ENCODE assay signal across 19 cellular contexts in the genomic region with DNA sequence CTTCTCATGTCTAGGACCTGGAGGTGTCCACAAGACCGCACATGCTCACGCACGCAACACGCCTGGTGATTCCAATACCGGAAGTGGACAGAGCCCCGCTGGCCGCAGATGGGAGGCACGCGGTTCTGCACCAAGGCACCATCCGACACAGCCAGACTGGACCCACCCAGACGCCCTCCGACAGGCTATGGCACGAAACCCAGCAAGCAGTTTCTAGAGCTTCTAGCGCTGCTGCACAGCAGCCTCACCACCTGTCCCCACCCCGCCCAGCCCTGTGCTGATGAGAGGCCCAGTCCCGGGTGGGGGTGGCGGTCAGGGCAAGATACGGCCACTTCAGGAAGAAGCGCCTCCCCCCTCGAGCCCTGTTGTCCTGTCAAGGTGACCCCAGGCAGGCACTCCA. TPM values are rescaled to one million over a fixed set of nuclear protein-coding genes. Genes with fewer than 3 reads are reported as not detected.
DNase-seq lines count a peak whose midpoint lies in the region; ATAC-seq, FAIRE-seq and TF ChIP-seq lines count a peak whose summit lies in the region.
"Had no signal": no experiment of that assay in that cellular context is flagged by ENCODE, and none has a peak within 500 bp of the region (broad histone marks: within the 10 kb centered on the region; RNA-seq: fewer than 3 reads in every experiment).

No MANE protein-coding gene starts in this region.

- peaks cover 0 to 13% of the 10 kb centered on the region in 2 experiments for H4K20me1 ChIP-seq in H1 (replicated peaks in 1 of 2; ENCODE audit: control insufficient read depth in 1 of 2, insufficient read depth in 2 of 2, low read length in 2 of 2)

- WGBS in H1 (ENCODE audit: extremely low coverage in 1 of 2, insufficient coverage in 1 of 2, insufficient read length in 1 of 2, insufficient replicate concordance in 2 of 2, low coverage in 1 of 2, low lambda C conversion rate in 2 of 2, missing lambda C conversion rate in 1 of 2), 2 experiments, result 90% methylated on average over 19 of the region's 20 CpGs; no CpG with 5 or more reads in 1 of the 2 experiments
- WGBS in spleen, 5 donors, result 86 to 92% (median 88%) methylated on average over 17 to 20 of the region's 20 CpGs

- H3K56ac ChIP-seq in H1 (replicated peaks; ENCODE audit: insufficient read length, low read depth, low read length), result no peak overlapping the region

- intact Hi-C loops in spleen (cut with DNase I; ENCODE audit: low total_unique reads), result no loop called here

- H3K27ac Mint-ChIP-seq in activated T-cell treated with anti-CD3 and anti-CD28 coated beads, Interleukin-2, amount 50 U/mL, for 24 hours, result peak overlapping the region; percentile 29
- no peak overlapping the region for H3K27ac Mint-ChIP-seq in activated T-cell treated with anti-CD3 and anti-CD28 coated beads, Interleukin-2, amount 50 U/mL, for 72 hours

- H2BK15ac ChIP-seq in H1 (ENCODE audit: low read length), result no peak overlapping the region

- no peak overlapping the region for H3K14ac ChIP-seq in H1 (ENCODE audit: insufficient read length)

- H3K4me3 Mint-ChIP-seq in activated T-cell treated with anti-CD3 and anti-CD28 coated beads, Interleukin-2, amount 50 U/mL, for 24 hours, result no peak overlapping the region
- H3K4me3 Mint-ChIP-seq in activated T-cell treated with anti-CD3 and anti-CD28 coated beads, Interleukin-2, amount 50 U/mL, for 72 hours, result no peak overlapping the region

- FAIRE-seq in H1 (lab: Jason Lieb, UNC), result no peak
- FAIRE-seq: H54, RCC 7860 had no signal

- H3K27me3 Mint-ChIP-seq in activated T-cell treated with anti-CD3 and anti-CD28 coated beads, Interleukin-2, amount 50 U/mL, for 24 hours, result no peaks in the 10 kb centered on the region
- no peaks in the 10 kb centered on the region for H3K27me3 Mint-ChIP-seq in activated T-cell treated with anti-CD3 and anti-CD28 coated beads, Interleukin-2, amount 50 U/mL, for 72 hours (ENCODE audit: low read depth)

- H2AK5ac ChIP-seq in H1 (ENCODE audit: low read depth, low read length), result no peak overlapping the region

- TF ChIP-seq CTCF in H1 (IDR thresholded peaks at IDR 0.05; ENCODE audit: control extremely low read depth in 1 of 3, insufficient read depth in 1 of 3, low read depth in 1 of 3, low read length in 3 of 3), result no peak
- no peak for TF ChIP-seq CTCF in spleen (IDR thresholded peaks at IDR 0.05 in 8 of 11, conservative IDR thresholded peaks at IDR 0.05 in 3 of 11)

- H2BK20ac ChIP-seq in H1 (ENCODE audit: low read length), result no peak overlapping the region

- peak overlapping the region; percentile 8; the same call in 1 of the 2 replicates for H2BK5ac ChIP-seq in H1 (ENCODE audit: low read depth, low read length)

- no peak overlapping the region; a peak in 1 of 7 replicates for H3K9ac ChIP-seq in H1 (replicated peaks in 1 of 4; ENCODE audit: extremely low read depth in 1 of 4, low read depth in 3 of 4, low read length in 3 of 4)

- no peak for TF ChIP-seq POLR2A in H1 (IDR thresholded peaks at IDR 0.05; ENCODE audit: control extremely low read depth in 1 of 2, low read depth in 2 of 2, low read length in 2 of 2)
- TF ChIP-seq POLR2A in spleen (IDR thresholded peaks at IDR 0.05), result no peak

- peaks cover 96% of the 10 kb centered on the region for H3K36me3 Mint-ChIP-seq in activated T-cell treated with anti-CD3 and anti-CD28 coated beads, Interleukin-2, amount 50 U/mL, for 24 hours (ENCODE audit: low read depth)
- H3K36me3 Mint-ChIP-seq in activated T-cell treated with anti-CD3 and anti-CD28 coated beads, Interleukin-2, amount 50 U/mL, for 72 hours (ENCODE audit: insufficient read depth in 2 of 2), result peaks cover 2 to 6% of the 10 kb centered on the region in 2 donors

- H4K91ac ChIP-seq in H1 (replicated peaks; ENCODE audit: insufficient read length, low read length), result no peak overlapping the region

- no peak overlapping the region for H3K4me3 ChIP-seq in H1 (ENCODE audit: extremely low read depth in 1 of 4, insufficient read depth in 2 of 4, low read depth in 3 of 4, low read length in 4 of 4)
- H3K4me3 ChIP-seq in spleen, result no peak overlapping the region

- no peak overlapping the region for H3K4me2 ChIP-seq in H1 (ENCODE audit: insufficient read depth in 1 of 2, low read depth in 2 of 2, low read length in 2 of 2)

- POLR2A ChIA-PET in H1 (lab: Charles Lee; ENCODE audit: partially characterized antibody), result interaction anchor here (1.1 to 13.8 kb wide), 3 partner anchors 10 to 49 kb away, joined by 3 to 200 read pairs (median 32); partner anchors contain the start of genes JUND and LSM4

- peaks cover 28% of the 10 kb centered on the region for H3K4me1 Mint-ChIP-seq in activated T-cell treated with anti-CD3 and anti-CD28 coated beads, Interleukin-2, amount 50 U/mL, for 24 hours (ENCODE audit: low read depth)
- peaks cover 26% of the 10 kb centered on the region for H3K4me1 Mint-ChIP-seq in activated T-cell treated with anti-CD3 and anti-CD28 coated beads, Interleukin-2, amount 50 U/mL, for 72 hours (ENCODE audit: low read depth)

- H3K36me3 ChIP-seq in H1 (ENCODE audit: control insufficient read depth in 2 of 4, insufficient read depth in 4 of 4, low read length in 3 of 4), result peaks cover 15 to 76% (median 47%) of the 10 kb centered on the region in 4 experiments
- peaks cover 0 to 95% (median 32%) of the 10 kb centered on the region in 6 donors for H3K36me3 ChIP-seq in spleen

- H3K79me2 ChIP-seq in H1 (ENCODE audit: control insufficient read depth in 1 of 2, insufficient read depth in 2 of 2, low read length in 2 of 2), result peaks cover 0 to 7% of the 10 kb centered on the region in 2 experiments; a peak in 1 of 4 replicates

- H3K27ac ChIP-seq in H1 (ENCODE audit: low read depth, low read length), result no peak overlapping the region; the same call in 1 of the 2 replicates
- H3K27ac ChIP-seq in spleen, result peak overlapping the region in 5 of 8 donors; percentile 2 to 95 (median 18)
- H3K27ac ChIP-seq: 22Rv1, C4-2B had no signal

- no peaks in the 10 kb centered on the region for H3K9me3 Mint-ChIP-seq in activated T-cell treated with anti-CD3 and anti-CD28 coated beads, Interleukin-2, amount 50 U/mL, for 24 hours
- no peaks in the 10 kb centered on the region for H3K9me3 Mint-ChIP-seq in activated T-cell treated with anti-CD3 and anti-CD28 coated beads, Interleukin-2, amount 50 U/mL, for 72 hours

- no peak for TF ChIP-seq RAD21 in H1 (IDR thresholded peaks at IDR 0.05 in 1 of 2, conservative IDR thresholded peaks at IDR 0.05 in 1 of 2; ENCODE audit: low read depth in 2 of 2, low read length in 2 of 2)

- no peak overlapping the region for H2AFZ ChIP-seq in H1 (ENCODE audit: low read length)

- no peak overlapping the region for H2BK12ac ChIP-seq in H1 (ENCODE audit: low read depth, low read length)

- H4K5ac ChIP-seq in H1 (ENCODE audit: insufficient read length, low read depth, low read length), result no peak overlapping the region

- H4K8ac ChIP-seq in H1 (ENCODE audit: extremely low read depth, insufficient read depth, low read length), result no peak overlapping the region; the same call in 1 of the 2 replicates

- H3K27me3 ChIP-seq in H1 (replicated peaks in 1 of 4; ENCODE audit: control insufficient read depth in 3 of 4, extremely low read depth in 1 of 4, insufficient read depth in 3 of 4, low read length in 3 of 4) (no peaks in the 10 kb centered on the region), spleen (replicated peaks in 1 of 7) (no peaks in the 10 kb centered on the region)

- H3K9me3 ChIP-seq in H1 (ENCODE audit: insufficient read depth in 2 of 2, low read depth in 1 of 2, low read length in 1 of 2) (no peaks in the 10 kb centered on the region), spleen (no peaks in the 10 kb centered on the region)

- no peak overlapping the region for H3K23ac ChIP-seq in H1 (ENCODE audit: insufficient read length)

- no peak overlapping the region for H2BK120ac ChIP-seq in H1 (replicated peaks; ENCODE audit: low read depth, low read length)

- TF ChIP-seq EP300 in H1 (IDR thresholded peaks at IDR 0.05; ENCODE audit: borderline replicate concordance in 1 of 2, low read depth in 2 of 2, low read length in 2 of 2), result no peak

- H3K79me1 ChIP-seq in H1 (ENCODE audit: low read depth, low read length), result no peaks in the 10 kb centered on the region; the same call in 1 of the 2 replicates

- no peak overlapping the region for H3K18ac ChIP-seq in H1 (ENCODE audit: extremely low read depth, low read length)

- H3K4ac ChIP-seq in H1 (replicated peaks; ENCODE audit: insufficient read length, low read depth, low read length), result no peak overlapping the region

- no peak for DNase-seq in activated T-cell treated with anti-CD3 and anti-CD28 coated beads, Interleukin-2, amount 50 U/mL, for 24 hours
- no peak for DNase-seq in activated T-cell treated with anti-CD3 and anti-CD28 coated beads, Interleukin-2, amount 50 U/mL, for 72 hours
- no peak for DNase-seq in H1 (ENCODE audit: low read depth in 1 of 2, low spot score in 2 of 2)
- DNase-seq in spleen, result no peak
- DNase-seq in NCI-H1105 treated with DMSO at 0.1 percent for 48 hours (lab: John Stamatoyannopoulos, UW), result no peak
- DNase-seq: COR-L47, DMS153, EL, Karpas-422, NCI-H1930, NCI-H2171, NCI-H446 treated with DMSO at 0.1 percent for 48 hours, NCI-H82, SW 1271 had no signal

- H3K4me1 ChIP-seq in H1 (replicated peaks in 1 of 4; ENCODE audit: control insufficient read depth in 3 of 4, insufficient read depth in 4 of 4, low read length in 3 of 4) (peaks cover 0 to under 1% (median 0%) of the 10 kb centered on the region in 4 experiments; a peak in 2 of 7 replicates), spleen (peaks cover 18 to 77% (median 46%) of the 10 kb centered on the region in 6 donors)

- CTCF ChIA-PET in H1 (lab: Charles Lee; ENCODE audit: partially characterized antibody), result interaction anchor here (0.6 to 13.7 kb wide), 7 partner anchors 10 to 215 kb away, joined by 3 to 242 read pairs (median 4); partner anchors contain the start of genes IQCN and JUND

- no peaks in the 10 kb centered on the region for H3K23me2 ChIP-seq in H1 (ENCODE audit: low read depth, low read length)

- ATAC-seq in activated T-cell treated with anti-CD3 and anti-CD28 coated beads, Interleukin-2, amount 50 U/mL, for 72 hours (replicated peaks in 1 of 2), result no peak
- ATAC-seq in GM18502 (IDR thresholded peaks at IDR 0.05; ENCODE audit: poor library complexity, unreplicated experiment), result no peak

RNA-seq across cellular contexts. Expression of gene LSM4, which starts 11.4 kb away (rescaled TPM):
- 100 to 1,000 TPM; 178 to 250 TPM for total RNA-seq in activated T-cell treated with anti-CD3 and anti-CD28 coated beads, Interleukin-2, amount 50 U/mL, for 72 hours
- 319 and 344 TPM in 2 replicates for total RNA-seq in H1 (2021; fragmentation: NEBNext Ultra II Directional; extraction: Animal tissue kit (Norgen Biotek cat#: 25700))
- polyA plus RNA-seq in H1 (2011; rRNA removed) (302 and 380 TPM in 2 replicates), spleen (100 to 1,000 TPM in 2 of 3 donors, 10 to 100 TPM in 1; 91.6 to 192 (median 151) TPM)
- 472 TPM for polyA plus RNA-seq in H1 (2011; cell fraction: cytosol; rRNA removed)
- polyA plus RNA-seq in H1 (2011; cell fraction: nucleus; rRNA removed), result 307 TPM
- polyA plus RNA-seq in H1 (2012, experiment 1 of 2), result 245 to 329 TPM (median 314 TPM) in 4 replicates
- 316 TPM for polyA plus RNA-seq in H1 (2012, experiment 2 of 2)
- polyA plus RNA-seq in H1 (2013, experiment 1 of 2), result 312 TPM
- 316 TPM for polyA plus RNA-seq in H1 (2013, experiment 2 of 2)
- polyA minus RNA-seq in H1 (2011; rRNA and poly(A)+ RNA removed), result 47.1 and 48.2 TPM in 2 replicates
- 90.1 TPM for polyA minus RNA-seq in H1 (2011; cell fraction: cytosol; rRNA and poly(A)+ RNA removed)
- 101 TPM for polyA minus RNA-seq in H1 (2011; cell fraction: nucleus; rRNA and poly(A)+ RNA removed)
- total RNA-seq in spleen, result 10 to 100 TPM; 55.8 to 86.5 (median 65.1) TPM

RNA-seq across cellular contexts. Expression of gene PGPEP1, which starts 28.9 kb away (rescaled TPM):
- total RNA-seq in activated T-cell treated with anti-CD3 and anti-CD28 coated beads, Interleukin-2, amount 50 U/mL, for 72 hours, result 10 to 100 TPM; 55.5 to 58.0 TPM
- total RNA-seq in H1 (2021; fragmentation: NEBNext Ultra II Directional; extraction: Animal tissue kit (Norgen Biotek cat#: 25700)), result 33.2 and 33.4 TPM in 2 replicates
- polyA plus RNA-seq in H1 (2011; rRNA removed), result 16.6 and 17.0 TPM in 2 replicates
- 19.4 TPM for polyA plus RNA-seq in H1 (2011; cell fraction: cytosol; rRNA removed)
- 29.1 TPM for polyA plus RNA-seq in H1 (2011; cell fraction: nucleus; rRNA removed)
- polyA plus RNA-seq in H1 (2012, experiment 1 of 2), result 21.0 to 25.1 TPM (median 23.6 TPM) in 4 replicates
- polyA plus RNA-seq in H1 (2012, experiment 2 of 2), result 19.1 TPM
- polyA plus RNA-seq in H1 (2013, experiment 1 of 2), result 41.9 TPM
- polyA plus RNA-seq in H1 (2013, experiment 2 of 2), result 41.8 TPM
- polyA minus RNA-seq in H1 (2011; rRNA and poly(A)+ RNA removed), result 58.5 and 73.6 TPM in 2 replicates
- 23.0 TPM for polyA minus RNA-seq in H1 (2011; cell fraction: cytosol; rRNA and poly(A)+ RNA removed)
- 27.0 TPM for polyA minus RNA-seq in H1 (2011; cell fraction: nucleus; rRNA and poly(A)+ RNA removed)
- total RNA-seq in spleen, result 10 to 100 TPM; 20.2 to 65.6 (median 45.1) TPM
- 10 to 100 TPM in 1 of 3 donors, 1 to 10 TPM in 2; 9.3 to 17.3 (median 9.6) TPM for polyA plus RNA-seq in spleen

RNA-seq across cellular contexts. Expression of gene JUND, which starts 30.1 kb away (rescaled TPM):
- total RNA-seq in activated T-cell treated with anti-CD3 and anti-CD28 coated beads, Interleukin-2, amount 50 U/mL, for 72 hours, result 100 to 1,000 TPM; 197 to 235 TPM
- 77.5 and 95.8 TPM in 2 replicates for total RNA-seq in H1 (2021; fragmentation: NEBNext Ultra II Directional; extraction: Animal tissue kit (Norgen Biotek cat#: 25700))
- 54.0 and 64.4 TPM in 2 replicates for polyA plus RNA-seq in H1 (2011; rRNA removed)
- polyA plus RNA-seq in H1 (2011; cell fraction: cytosol; rRNA removed), result 88.8 TPM
- polyA plus RNA-seq in H1 (2011; cell fraction: nucleus; rRNA removed), result 97.7 TPM
- 15.6 to 62.2 TPM (median 61.4 TPM) in 4 replicates for polyA plus RNA-seq in H1 (2012, experiment 1 of 2)
- 20.8 TPM for polyA plus RNA-seq in H1 (2012, experiment 2 of 2)
- polyA plus RNA-seq in H1 (2013, experiment 1 of 2), result 45.5 TPM
- 50.7 TPM for polyA plus RNA-seq in H1 (2013, experiment 2 of 2)
- 21.2 and 23.0 TPM in 2 replicates for polyA minus RNA-seq in H1 (2011; rRNA and poly(A)+ RNA removed)
- 115 TPM for polyA minus RNA-seq in H1 (2011; cell fraction: cytosol; rRNA and poly(A)+ RNA removed)
- 188 TPM for polyA minus RNA-seq in H1 (2011; cell fraction: nucleus; rRNA and poly(A)+ RNA removed)
- total RNA-seq in spleen, result 100 to 1,000 TPM; 119 to 232 (median 159) TPM
- 10 to 100 TPM; 47.5 to 86.5 (median 75.6) TPM for polyA plus RNA-seq in spleen

RNA-seq across cellular contexts. Expression of gene IQCN, which starts 37.2 kb away (rescaled TPM):
- 1 to 10 TPM; 2.2 to 2.8 TPM for total RNA-seq in activated T-cell treated with anti-CD3 and anti-CD28 coated beads, Interleukin-2, amount 50 U/mL, for 72 hours
- 0.31 and 1.0 TPM in 2 replicates for total RNA-seq in H1 (2021; fragmentation: NEBNext Ultra II Directional; extraction: Animal tissue kit (Norgen Biotek cat#: 25700))
- 0.36 and 0.82 TPM in 2 replicates for polyA plus RNA-seq in H1 (2011; rRNA removed)
- polyA plus RNA-seq in H1 (2011; cell fraction: cytosol; rRNA removed), result 0.45 TPM
- 4.0 TPM for polyA plus RNA-seq in H1 (2011; cell fraction: nucleus; rRNA removed)
- polyA plus RNA-seq in H1 (2012, experiment 1 of 2), result 0.22 to 0.46 TPM (median 0.31 TPM) in 4 replicates
- 0.18 TPM for polyA plus RNA-seq in H1 (2012, experiment 2 of 2)
- 0.12 TPM for polyA plus RNA-seq in H1 (2013, experiment 1 of 2)
- polyA plus RNA-seq in H1 (2013, experiment 2 of 2), result 0.15 TPM
- 0.98 and 1.9 TPM in 2 replicates for polyA minus RNA-seq in H1 (2011; rRNA and poly(A)+ RNA removed)
- polyA minus RNA-seq in H1 (2011; cell fraction: cytosol; rRNA and poly(A)+ RNA removed), result 0.51 TPM
- 3.5 TPM for polyA minus RNA-seq in H1 (2011; cell fraction: nucleus; rRNA and poly(A)+ RNA removed)
- total RNA-seq in spleen, result 10 to 100 TPM in 3 of 7 donors, 1 to 10 TPM in 4; 4.7 to 17.1 (median 8.6) TPM
- 10 to 100 TPM in 1 of 3 donors, 1 to 10 TPM in 2; 1.4 to 15.6 (median 7.8) TPM for polyA plus RNA-seq in spleen
